Comparison of ENCODE assay signal across 30 cellular contexts in genomic region chr22:44534335-44534734, GRCh38.
"Had no signal": no experiment of that assay in that cellular context is flagged by ENCODE, and none has a peak within 500 bp of the region (broad histone marks: within the 10 kb centered on the region; RNA-seq: fewer than 3 reads in every experiment).

No MANE protein-coding gene starts in this region.

- H3K4me1 ChIP-seq: ascending aorta, breast epithelium, esophagus squamous epithelium had no signal

- ATAC-seq: activated CD4-positive, CD25-positive, alpha-beta regulatory T cell treated with anti-CD3 and anti-CD28 coated beads, Interleukin-2, amount 50 U/mL, for 24 hours; activated CD8-positive, alpha-beta T cell treated with anti-CD3 and anti-CD28 coated beads for 36 hours; activated naive CD4-positive, alpha-beta T cell treated with anti-CD3 and anti-CD28 coated beads, Interleukin-2, amount 50 U/mL, for 72 hours; activated T-cell treated with anti-CD3 and anti-CD28 coated beads, Interleukin-2, amount 50 U/mL, for 4 hours; activated T-helper 17 cell treated with anti-CD3 and anti-CD28 coated beads, Interleukin-2, amount 50 U/mL, for 72 hours; gastroesophageal sphincter; T-helper 17 cell had no signal

- H3K27ac ChIP-seq: ascending aorta, breast epithelium, cardiac muscle cell, epithelial cell of prostate, esophagus squamous epithelium, gastroesophageal sphincter, WERI-Rb-1 had no signal

- H3K9me3 ChIP-seq: ascending aorta, breast epithelium, esophagus squamous epithelium, gastroesophageal sphincter had no signal

- H3K27me3 ChIP-seq: ascending aorta had no signal

- FAIRE-seq: colon, endometrium, endothelial cell of umbilical vein had no signal

- H3K36me3 ChIP-seq: ascending aorta, breast epithelium, cardiac muscle cell, esophagus squamous epithelium, gastroesophageal sphincter, WERI-Rb-1 had no signal

- H3K4me3 ChIP-seq: ascending aorta, breast epithelium, cardiac muscle cell, esophagus squamous epithelium, gastroesophageal sphincter had no signal

- DNase-seq: activated B cell treated with CpG ODN at 0.5 μM for 24 hours; activated CD4-positive, alpha-beta T cell treated with anti-CD3 and anti-CD28 coated beads for 48 hours; activated CD4-positive, alpha-beta T cell treated with anti-CD3 and anti-CD28 coated beads, Interleukin-2, amount 50 U/mL, for 1 hour; activated CD4-positive, alpha-beta T cell treated with anti-CD3 and anti-CD28 coated beads, Interleukin-2, amount 50 U/mL, for 48 hours; activated CD8-positive, alpha-beta memory T cell treated with anti-CD3 and anti-CD28 coated beads for 24 hours; activated CD8-positive, alpha-beta T cell treated with anti-CD3 and anti-CD28 coated beads for 36 hours; activated gamma-delta T cell; activated naive CD4-positive, alpha-beta T cell; activated naive CD4-positive, alpha-beta T cell treated with anti-CD3 and anti-CD28 coated beads, Interleukin-2, amount 10 ng/mL, durations not matched to agents 7 days and 5 days; activated naive CD8-positive, alpha-beta T cell treated with anti-CD3 and anti-CD28 coated beads, Interleukin-2, amount 10 ng/mL, durations not matched to agents 7 days and 5 days; activated T-cell treated with anti-CD3 and anti-CD28 coated beads, Interleukin-2, amount 50 U/mL, for 4 hours; cortex of kidney; effector CD8-positive, alpha-beta T cell; esophagus squamous epithelium; foreskin melanocyte; T-helper 1 cell; T-helper 17 cell; T1000; WERI-Rb-1 had no signal
